18 cellular contexts compared by ENCODE assay signal in genomic region chr20:50042370-50043313, GRCh38. TPM values are rescaled to one million over a fixed set of nuclear protein-coding genes. Genes with fewer than 3 reads are reported as not detected.
A peak's percentile ranks its signal among the peaks of the same experiment; 100 is the strongest.
DNase-seq lines count a peak whose midpoint lies in the region; ATAC-seq and TF ChIP-seq lines count a peak whose summit lies in the region.
"Had no signal": no experiment of that assay in that cellular context is flagged by ENCODE, and none has a peak within 500 bp of the region (broad histone marks: within the 10 kb centered on the region; RNA-seq: fewer than 3 reads in every experiment).

No MANE protein-coding gene starts in this region.

- H3K4ac ChIP-seq in mesenchymal stem cell (ENCODE audit: low read depth in 1 of 2, low read length in 2 of 2) = peak overlapping the region in 1 of 2 experiments; percentile 37

- H3K4me3 ChIP-seq in BLaER1 (no peak overlapping the region), OCI-LY7 (ENCODE audit: low read depth, low read length, poor library complexity, severe bottlenecking) (no peak overlapping the region), mesenchymal stem cell (ENCODE audit: insufficient read depth in 1 of 2, low read depth in 1 of 2, low read length in 2 of 2) (no peak overlapping the region)

- H4K91ac ChIP-seq in mesenchymal stem cell (ENCODE audit: low read length) = no peak overlapping the region

- peak overlapping the region; percentile 77 for H3K4me2 ChIP-seq in BLaER1
- no peak overlapping the region for H3K4me2 ChIP-seq in OCI-LY7 (ENCODE audit: low read length)
- no peak overlapping the region for H3K4me2 ChIP-seq in mesenchymal stem cell (ENCODE audit: low read length, poor library complexity, severe bottlenecking)

- H3K79me1 ChIP-seq in mesenchymal stem cell (replicated peaks; ENCODE audit: low read length, poor library complexity, severe bottlenecking) = no peaks in the 10 kb centered on the region

- no peaks in the 10 kb centered on the region for H3K9me3 ChIP-seq in BLaER1
- H3K9me3 ChIP-seq in OCI-LY7 (ENCODE audit: low read length) = no peaks in the 10 kb centered on the region
- H3K9me3 ChIP-seq in mesenchymal stem cell (ENCODE audit: control insufficient read depth, low read length) = no peaks in the 10 kb centered on the region

- no peaks in the 10 kb centered on the region for H3K79me2 ChIP-seq in OCI-LY7 (ENCODE audit: insufficient read depth, low read depth, low read length)

- H3K23ac ChIP-seq in mesenchymal stem cell (ENCODE audit: low read length in 2 of 2) = no peak overlapping the region

- no TSS peak for BruUV-seq in OCI-LY7 (replicated peaks; lab: Mats Ljungman, UMichigan)

- DNase-seq in OCI-LY7 (ENCODE audit: low spot score) (no peak), mesenchymal stem cell (no peak), posterior vena cava (ENCODE audit: low spot score) (peak; percentile 37), omental fat pad (ENCODE audit: low spot score) (no peak)
- DNase-seq: C1 segment of cervical spinal cord, DMS79 treated with DMSO at 0.1 percent for 48 hours, H7, NCI-H1105 treated with DMSO at 0.1 percent for 48 hours, NCI-H187, NCI-H2107, NCI-H2227 treated with DMSO at 0.1 percent for 48 hours, NCI-H510A treated with DMSO at 0.1 percent for 48 hours, NCI-H774, SHP77 treated with DMSO at 0.1 percent for 48 hours had no signal

- no peak overlapping the region for H3K9ac ChIP-seq in BLaER1
- H3K9ac ChIP-seq in mesenchymal stem cell (ENCODE audit: low read length) = no peak overlapping the region

- H3K27me3 ChIP-seq in BLaER1 = no peaks in the 10 kb centered on the region
- H3K27me3 ChIP-seq in mesenchymal stem cell (ENCODE audit: control insufficient read depth in 1 of 2, insufficient read depth in 1 of 2, low read length in 2 of 2) = peaks cover 3 to 10% of the 10 kb centered on the region in 2 experiments

- TF ChIP-seq CTCF in OCI-LY7 (conservative IDR thresholded peaks at IDR 0.05; ENCODE audit: low read length) (no peak), omental fat pad (IDR thresholded peaks at IDR 0.05) (no peak)

- H2AK5ac ChIP-seq in mesenchymal stem cell (ENCODE audit: low read length, severe bottlenecking) = peak overlapping the region; percentile 6

- H2BK5ac ChIP-seq in mesenchymal stem cell (ENCODE audit: low read depth, low read length, poor library complexity, severe bottlenecking) = no peak overlapping the region

- peak overlapping the region; percentile 4 to 51 for H2BK12ac ChIP-seq in mesenchymal stem cell (ENCODE audit: low read length in 2 of 2)

- H4K8ac ChIP-seq in mesenchymal stem cell (ENCODE audit: low read length) = no peak overlapping the region

- H2AFZ ChIP-seq in OCI-LY7 (ENCODE audit: low read length) = no peak overlapping the region
- no peak overlapping the region for H2AFZ ChIP-seq in mesenchymal stem cell (ENCODE audit: low read depth, low read length)

- H4K20me1 ChIP-seq in BLaER1 (no peaks in the 10 kb centered on the region), OCI-LY7 (ENCODE audit: insufficient read depth, low read length) (no peaks in the 10 kb centered on the region)

- 93% methylated on average over 10 of the region's 10 CpGs for WGBS in mesenchymal stem cell

- H3K4me1 ChIP-seq in BLaER1 (peaks cover 91% of the 10 kb centered on the region), OCI-LY7 (ENCODE audit: insufficient read depth, low read length, poor library complexity, severe bottlenecking) (peaks cover 45% of the 10 kb centered on the region), mesenchymal stem cell (ENCODE audit: control insufficient read depth, insufficient read depth, low read depth, low read length) (peaks cover 16% of the 10 kb centered on the region)

- peak overlapping the region; percentile 13 for H2BK15ac ChIP-seq in mesenchymal stem cell (ENCODE audit: low read depth, poor library complexity, severe bottlenecking)

- ATAC-seq in omental fat pad (ENCODE audit: low FRiP score) (no peak), HG02798 (IDR thresholded peaks at IDR 0.05; ENCODE audit: poor library complexity, unreplicated experiment) (no peak), HG02884 (IDR thresholded peaks at IDR 0.05; ENCODE audit: unreplicated experiment) (no peak)
- ATAC-seq: SK-N-SH treated with all-trans-retinoic acid at 6 μM for 48 hours had no signal

- H2BK120ac ChIP-seq in mesenchymal stem cell (ENCODE audit: low read depth, low read length) = no peak overlapping the region

- peak overlapping the region; percentile 84 for H3K27ac ChIP-seq in BLaER1
- peak overlapping the region; percentile 88 for H3K27ac ChIP-seq in OCI-LY7 (ENCODE audit: low read depth, low read length, poor library complexity, severe bottlenecking)
- H3K27ac ChIP-seq in mesenchymal stem cell (ENCODE audit: low read length, poor library complexity, severe bottlenecking) = no peak overlapping the region

- no peaks in the 10 kb centered on the region for H3K9me2 ChIP-seq in OCI-LY7 (ENCODE audit: insufficient read depth, low read length)

- peak overlapping the region in 1 of 2 experiments; percentile 6 for H3K18ac ChIP-seq in mesenchymal stem cell (ENCODE audit: low read depth in 1 of 2, low read length in 2 of 2)

- intact Hi-C loops in OCI-LY7 (cut with micrococcal nuclease; ENCODE audit: unreplicated experiment) = no loop called here
- intact Hi-C loops in posterior vena cava (cut with DNase I) = loop anchor here in 1 of 2 donors (2.0 kb wide), 1 partner anchor 74 kb away; no protein-coding TSS in a partner anchor

- H3K36me3 ChIP-seq in BLaER1 (no peaks in the 10 kb centered on the region), OCI-LY7 (ENCODE audit: insufficient read depth, low read length) (no peaks in the 10 kb centered on the region), mesenchymal stem cell (ENCODE audit: control insufficient read depth in 1 of 2, insufficient read depth in 2 of 2, low read depth in 1 of 2, low read length in 2 of 2) (no peaks in the 10 kb centered on the region)

- POLR2A ChIA-PET in OCI-LY7 (lab: Charles Lee) = interaction anchor here (1.1 to 3.0 kb wide), 4 partner anchors 10 to 61 kb away, joined by 3 to 11 read pairs (median 6); no protein-coding TSS in a partner anchor

- CTCF ChIA-PET in OCI-LY7 (lab: Charles Lee; ENCODE audit: unreplicated experiment) = no interaction called here

- no peak overlapping the region for H3K14ac ChIP-seq in mesenchymal stem cell (ENCODE audit: low read length in 2 of 2)

RNA-seq across cellular contexts. Expression of gene SNAI1, which starts 59.9 kb away (rescaled TPM):
- 1.0 and 3.6 TPM in 2 replicates for total RNA-seq in OCI-LY7 (2014; rRNA removed; shearing (Covaris generic))
- total RNA-seq in OCI-LY7 (2022) (1.6 and 1.8 TPM in 2 replicates), posterior vena cava (1 to 10 TPM; 8.6 to 8.9 TPM), omental fat pad (10 to 100 TPM in 1 of 4 donors, 1 to 10 TPM in 3; 3.3 to 23.8 (median 8.7) TPM)
- polyA plus RNA-seq in mesenchymal stem cell (2013, experiment 1 of 2) = 36.2 TPM
- polyA plus RNA-seq in mesenchymal stem cell (2013, experiment 2 of 2) = 36.0 TPM
